27 cellular contexts compared by ENCODE assay signal in the genomic region with DNA sequence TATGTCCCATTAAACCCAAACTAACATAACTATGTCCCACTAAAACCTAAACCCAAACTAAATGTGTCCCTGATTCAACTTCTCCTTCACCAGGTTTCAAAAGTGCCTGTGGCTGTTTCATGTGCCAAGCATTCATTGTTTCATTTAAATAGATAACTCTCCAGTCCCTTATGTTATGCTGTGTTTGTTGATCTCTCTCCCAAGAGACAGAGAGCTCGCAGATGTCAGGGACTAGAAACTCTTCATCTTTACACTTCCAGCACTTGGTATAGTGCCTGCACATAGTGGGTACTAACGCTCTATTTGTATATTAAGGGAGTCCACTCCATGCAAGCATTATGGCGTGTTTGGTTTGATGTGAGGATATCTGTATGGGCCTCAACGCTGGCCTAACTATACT.
"Had no signal": no experiment of that assay in that cellular context is flagged by ENCODE, and none has a peak within 500 bp of the region (broad histone marks: within the 10 kb centered on the region; RNA-seq: fewer than 3 reads in every experiment).

No MANE protein-coding gene starts in this region.

- H3K27me3 Mint-ChIP-seq: stimulated activated naive B cell treated with anti-CD40 and anti-IgM and Interleukin-4, amounts not matched to agents 10 μg/mL and 1 μg/mL and 100 μg/mL, for 72 hours; stimulated activated naive CD8-positive, alpha-beta T cell treated with anti-CD3 and anti-CD28 coated beads, Interleukin-15, Interleukin-2, amounts not matched to agents 100 ng/mL and 50 ng/mL, for 24 hours had no signal

- ATAC-seq: naive thymus-derived CD8-positive, alpha-beta T cell; natural killer cell treated with Interleukin-12 subunit alpha and Interleukin-12 subunit beta and Interleukin-15 and Interleukin-18, amount 100 ng/mL, for 72 hours; pancreas; psoas muscle; right lobe of liver; stimulated activated effector memory CD8-positive, alpha-beta T cell treated with anti-CD3 and anti-CD28 coated beads, Interleukin-12 subunit alpha, Interleukin-12 subunit beta, amount 100 ng/mL, for 72 hours; stimulated activated naive B cell treated with anti-CD40 and anti-IgM and Interleukin-4, amounts not matched to agents 10 μg/mL and 1 μg/mL and 100 μg/mL, for 72 hours had no signal

- H3K9me3 Mint-ChIP-seq: naive thymus-derived CD8-positive, alpha-beta T cell; natural killer cell treated with Interleukin-12 subunit alpha and Interleukin-12 subunit beta and Interleukin-15 and Interleukin-18, amount 100 ng/mL, for 72 hours; neural crest cell; stimulated activated effector memory CD8-positive, alpha-beta T cell treated with anti-CD3 and anti-CD28 coated beads, Interleukin-12 subunit alpha, Interleukin-12 subunit beta, amount 100 ng/mL, for 72 hours; stimulated activated naive B cell treated with anti-CD40 and anti-IgM and Interleukin-4, amounts not matched to agents 10 μg/mL and 1 μg/mL and 100 μg/mL, for 72 hours; stimulated activated naive CD8-positive, alpha-beta T cell treated with anti-CD3 and anti-CD28 coated beads, Interleukin-15, Interleukin-2, amounts not matched to agents 100 ng/mL and 50 ng/mL, for 24 hours had no signal

- H3K27ac ChIP-seq: neutrophil, pancreas, psoas muscle, right lobe of liver, sigmoid colon, stomach, thoracic aorta, thyroid gland, tibial nerve, upper lobe of left lung, vagina had no signal

- H3K4me3 ChIP-seq: pancreas, psoas muscle, right lobe of liver, sigmoid colon, stomach, thoracic aorta, thyroid gland, tibial nerve, upper lobe of left lung, vagina had no signal

- H3K9me3 ChIP-seq: neutrophil, pancreas, right lobe of liver, stomach, thoracic aorta, thyroid gland, tibial nerve, upper lobe of left lung, vagina had no signal

- H3K27me3 ChIP-seq: neutrophil, pancreas, right lobe of liver, sigmoid colon, stomach, thyroid gland, tibial nerve, upper lobe of left lung, vagina had no signal

- H3K27ac Mint-ChIP-seq: naive thymus-derived CD8-positive, alpha-beta T cell; natural killer cell treated with Interleukin-12 subunit alpha and Interleukin-12 subunit beta and Interleukin-15 and Interleukin-18, amount 100 ng/mL, for 72 hours; nephron progenitor cell; progenitor cell of endocrine pancreas; stimulated activated effector memory CD8-positive, alpha-beta T cell treated with anti-CD3 and anti-CD28 coated beads, Interleukin-12 subunit alpha, Interleukin-12 subunit beta, amount 100 ng/mL, for 72 hours; stimulated activated naive B cell treated with anti-CD40 and anti-IgM and Interleukin-4, amounts not matched to agents 10 μg/mL and 1 μg/mL and 100 μg/mL, for 72 hours; stimulated activated naive CD8-positive, alpha-beta T cell treated with anti-CD3 and anti-CD28 coated beads, Interleukin-15, Interleukin-2, amounts not matched to agents 100 ng/mL and 50 ng/mL, for 24 hours had no signal

- H3K4me1 Mint-ChIP-seq: naive thymus-derived CD8-positive, alpha-beta T cell; stimulated activated effector memory CD8-positive, alpha-beta T cell treated with anti-CD3 and anti-CD28 coated beads, Interleukin-12 subunit alpha, Interleukin-12 subunit beta, amount 100 ng/mL, for 72 hours; stimulated activated naive B cell treated with anti-CD40 and anti-IgM and Interleukin-4, amounts not matched to agents 10 μg/mL and 1 μg/mL and 100 μg/mL, for 72 hours had no signal

- H3K4me1 ChIP-seq: pancreas, psoas muscle, right lobe of liver, sigmoid colon, stomach, thyroid gland, tibial nerve, upper lobe of left lung, vagina had no signal

- DNase-seq: naive thymus-derived CD8-positive, alpha-beta T cell; nephron progenitor cell; nucleus accumbens; pancreas; psoas muscle; right lobe of liver; sigmoid colon; small intestine; stimulated activated CD4-positive, alpha-beta T cell treated with anti-CD3 and anti-CD28 coated beads, Interleukin-15, amount 100 ng/mL, for 24 hours; stimulated activated CD4-positive, alpha-beta T cell treated with anti-CD3 and anti-CD28 coated beads, Interleukin-2, amount 100 ng/mL, for 24 hours; stimulated activated CD4-positive, alpha-beta T cell treated with anti-CD3 and anti-CD28 coated beads, Interleukin-2, amount 100 ng/mL, for 48 hours; stimulated activated CD4-positive, alpha-beta T cell treated with anti-CD3 and anti-CD28 coated beads, Interleukin-4, amount 100 ng/mL, for 24 hours; stimulated activated naive B cell treated with anti-CD40 and anti-IgM and Interleukin-4, amounts not matched to agents 10 μg/mL and 1 μg/mL and 100 μg/mL, for 72 hours; stimulated activated naive CD4-positive, alpha-beta T cell treated with Interleukin-2 at 50 U/mL for 16 hours; stomach; thyroid gland; trophoblast cell; upper lobe of left lung had no signal

- H3K36me3 Mint-ChIP-seq: naive thymus-derived CD8-positive, alpha-beta T cell; natural killer cell treated with Interleukin-12 subunit alpha and Interleukin-12 subunit beta and Interleukin-15 and Interleukin-18, amount 100 ng/mL, for 72 hours; stimulated activated effector memory CD8-positive, alpha-beta T cell treated with anti-CD3 and anti-CD28 coated beads, Interleukin-12 subunit alpha, Interleukin-12 subunit beta, amount 100 ng/mL, for 72 hours; stimulated activated naive B cell treated with anti-CD40 and anti-IgM and Interleukin-4, amounts not matched to agents 10 μg/mL and 1 μg/mL and 100 μg/mL, for 72 hours had no signal

- H3K36me3 ChIP-seq: neutrophil, pancreas, right lobe of liver, sigmoid colon, stomach, thoracic aorta, thyroid gland, tibial nerve, upper lobe of left lung, vagina had no signal

- H3K4me3 Mint-ChIP-seq: naive thymus-derived CD8-positive, alpha-beta T cell; natural killer cell treated with Interleukin-12 subunit alpha and Interleukin-12 subunit beta and Interleukin-15 and Interleukin-18, amount 100 ng/mL, for 72 hours; nephron progenitor cell; neural crest cell; stimulated activated effector memory CD8-positive, alpha-beta T cell treated with anti-CD3 and anti-CD28 coated beads, Interleukin-12 subunit alpha, Interleukin-12 subunit beta, amount 100 ng/mL, for 72 hours; stimulated activated naive B cell treated with anti-CD40 and anti-IgM and Interleukin-4, amounts not matched to agents 10 μg/mL and 1 μg/mL and 100 μg/mL, for 72 hours; stimulated activated naive CD8-positive, alpha-beta T cell treated with anti-CD3 and anti-CD28 coated beads, Interleukin-15, Interleukin-2, amounts not matched to agents 100 ng/mL and 50 ng/mL, for 24 hours had no signal
